1 cellular context compared by ENCODE assay signal in the genomic region with DNA sequence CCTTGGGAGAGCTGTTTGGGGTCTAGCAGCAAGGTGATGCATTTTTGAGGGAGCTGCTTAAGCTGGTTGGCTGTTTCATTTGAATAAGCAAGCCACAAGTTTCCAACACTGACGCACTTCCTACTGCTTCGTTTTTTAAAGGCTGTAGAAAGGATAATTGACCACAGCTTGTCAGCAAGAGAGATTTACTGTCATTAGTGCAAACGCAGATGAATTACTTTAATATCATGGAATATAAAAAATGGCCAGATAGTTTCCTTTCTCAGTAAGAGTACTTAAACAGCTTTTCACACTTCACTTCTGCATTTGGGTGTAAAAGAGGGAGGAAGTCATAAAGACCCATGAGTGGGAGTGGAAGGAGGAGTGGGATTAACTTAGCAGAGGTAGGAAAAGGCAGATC.
TF ChIP-seq lines count a peak whose summit lies in the region.

No MANE protein-coding gene starts in this region.

TF ChIP-seq in K562, 482 proteins besides CTCF, POLR2A, EP300 and RAD21 (continued from another document):
- TF ChIP-seq, protein P1, sequence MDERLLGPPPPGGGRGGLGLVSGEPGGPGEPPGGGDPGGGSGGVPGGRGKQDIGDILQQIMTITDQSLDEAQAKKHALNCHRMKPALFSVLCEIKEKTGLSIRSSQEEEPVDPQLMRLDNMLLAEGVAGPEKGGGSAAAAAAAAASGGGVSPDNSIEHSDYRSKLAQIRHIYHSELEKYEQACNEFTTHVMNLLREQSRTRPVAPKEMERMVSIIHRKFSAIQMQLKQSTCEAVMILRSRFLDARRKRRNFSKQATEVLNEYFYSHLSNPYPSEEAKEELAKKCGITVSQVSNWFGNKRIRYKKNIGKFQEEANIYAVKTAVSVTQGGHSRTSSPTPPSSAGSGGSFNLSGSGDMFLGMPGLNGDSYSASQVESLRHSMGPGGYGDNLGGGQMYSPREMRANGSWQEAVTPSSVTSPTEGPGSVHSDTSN (CRISPR knock-in tag; IDR thresholded peaks at IDR 0.05; ENCODE audit: low read depth): no peak
- TF ChIP-seq, protein P1 (tag; conservative IDR thresholded peaks at IDR 0.05; ENCODE audit: low read depth): peak; percentile 84
- TF ChIP-seq TEAD4 (IDR thresholded peaks at IDR 0.05; ENCODE audit: low read length) (peak; percentile 25; the same call in 1 of the 2 replicates), TEAD4 (CRISPR knock-in tag; IDR thresholded peaks at IDR 0.05; ENCODE audit: borderline replicate concordance) (no peak), CXXC5 (CRISPR knock-in tag; IDR thresholded peaks at IDR 0.05) (peak; percentile 38; the same call in 1 of the 2 replicates), MEIS2 (IDR thresholded peaks at IDR 0.05; ENCODE audit: partially characterized antibody) (peak; percentile 92), SMARCA4 (IDR thresholded peaks at IDR 0.05) (peak; percentile 14; the same call in 1 of the 2 replicates), SPI1 (IDR thresholded peaks at IDR 0.05; ENCODE audit: borderline replicate concordance, low read depth, low read length) (peak; percentile 76; the same call in 1 of the 2 replicates), GABPA (tag; conservative IDR thresholded peaks at IDR 0.05; ENCODE audit: low read depth) (peak; percentile 67), CCAR2 (IDR thresholded peaks at IDR 0.05; ENCODE audit: low read depth, low read length) (no peak), SREBF1 (IDR thresholded peaks at IDR 0.05; ENCODE audit: borderline replicate concordance, low read depth, low read length) (no peak), ZNF57 (CRISPR knock-in tag; IDR thresholded peaks at IDR 0.05) (no peak)
- TF ChIP-seq, protein P2, sequence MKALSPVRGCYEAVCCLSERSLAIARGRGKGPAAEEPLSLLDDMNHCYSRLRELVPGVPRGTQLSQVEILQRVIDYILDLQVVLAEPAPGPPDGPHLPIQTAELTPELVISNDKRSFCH (CRISPR knock-in tag; IDR thresholded peaks at IDR 0.05): no peak
- TF ChIP-seq, protein P2 (tag; IDR thresholded peaks at IDR 0.05): no peak
- TF ChIP-seq, protein P3, sequence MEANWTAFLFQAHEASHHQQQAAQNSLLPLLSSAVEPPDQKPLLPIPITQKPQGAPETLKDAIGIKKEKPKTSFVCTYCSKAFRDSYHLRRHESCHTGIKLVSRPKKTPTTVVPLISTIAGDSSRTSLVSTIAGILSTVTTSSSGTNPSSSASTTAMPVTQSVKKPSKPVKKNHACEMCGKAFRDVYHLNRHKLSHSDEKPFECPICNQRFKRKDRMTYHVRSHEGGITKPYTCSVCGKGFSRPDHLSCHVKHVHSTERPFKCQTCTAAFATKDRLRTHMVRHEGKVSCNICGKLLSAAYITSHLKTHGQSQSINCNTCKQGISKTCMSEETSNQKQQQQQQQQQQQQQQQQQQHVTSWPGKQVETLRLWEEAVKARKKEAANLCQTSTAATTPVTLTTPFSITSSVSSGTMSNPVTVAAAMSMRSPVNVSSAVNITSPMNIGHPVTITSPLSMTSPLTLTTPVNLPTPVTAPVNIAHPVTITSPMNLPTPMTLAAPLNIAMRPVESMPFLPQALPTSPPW (CRISPR knock-in tag; IDR thresholded peaks at IDR 0.05): 0 out of 2 replicates have a peak, but pooled peaks have one; percentile 19
- TF ChIP-seq, protein P4, sequence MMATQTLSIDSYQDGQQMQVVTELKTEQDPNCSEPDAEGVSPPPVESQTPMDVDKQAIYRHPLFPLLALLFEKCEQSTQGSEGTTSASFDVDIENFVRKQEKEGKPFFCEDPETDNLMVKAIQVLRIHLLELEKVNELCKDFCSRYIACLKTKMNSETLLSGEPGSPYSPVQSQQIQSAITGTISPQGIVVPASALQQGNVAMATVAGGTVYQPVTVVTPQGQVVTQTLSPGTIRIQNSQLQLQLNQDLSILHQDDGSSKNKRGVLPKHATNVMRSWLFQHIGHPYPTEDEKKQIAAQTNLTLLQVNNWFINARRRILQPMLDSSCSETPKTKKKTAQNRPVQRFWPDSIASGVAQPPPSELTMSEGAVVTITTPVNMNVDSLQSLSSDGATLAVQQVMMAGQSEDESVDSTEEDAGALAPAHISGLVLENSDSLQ (IDR thresholded peaks at IDR 0.05): peak; percentile 54; the same call in 1 of the 2 replicates
TF ChIP-seq in K562: peak in this region for 9.
